20 cellular contexts compared by ENCODE assay signal in genomic region chr14:105433161-105433605, GRCh38. TPM values are rescaled to one million over a fixed set of nuclear protein-coding genes. Genes with fewer than 3 reads are reported as not detected.
"Had no signal": no experiment of that assay in that cellular context is flagged by ENCODE, and none has a peak within 500 bp of the region (broad histone marks: within the 10 kb centered on the region; RNA-seq: fewer than 3 reads in every experiment).

No MANE protein-coding gene starts in this region.

- H3K27ac ChIP-seq: brain microvascular endothelial cell, epithelial cell of prostate, skin epidermis had no signal

- ATAC-seq: left cardiac atrium; naive thymus-derived CD8-positive, alpha-beta T cell; stimulated activated naive B cell treated with anti-CD40 and anti-IgM and Interleukin-4, amounts not matched to agents 10 μg/mL and 1 μg/mL and 100 μg/mL, for 72 hours; T-helper 17 cell had no signal

- H3K4me3 ChIP-seq: skin epidermis had no signal

- H3K36me3 ChIP-seq: brain microvascular endothelial cell had no signal

- H3K36me3 Mint-ChIP-seq: immature natural killer cell had no signal

- H3K4me3 Mint-ChIP-seq: activated naive CD8-positive, alpha-beta T cell treated with anti-CD3 and anti-CD28 coated beads, Interleukin-2, amount 10 ng/mL, durations not matched to agents 7 days and 5 days; activated T-helper 1 cell treated with anti-CD3 and anti-CD28 coated beads, Interleukin-12 subunit alpha, Interleukin-12 subunit beta, Interleukin-2, Interleukin-4 antibody, amounts not matched to agents 30 ng/mL and 10 ng/mL and 1 ng/mL, durations not matched to agents 14 hours and 24 hours and 36 hours; immature natural killer cell; memory B cell; naive thymus-derived CD8-positive, alpha-beta T cell; stimulated activated naive B cell treated with anti-CD40 and anti-IgM and Interleukin-4, amounts not matched to agents 10 μg/mL and 1 μg/mL and 100 μg/mL, for 72 hours; T-helper 17 cell; type B pancreatic cell had no signal

- H3K9me3 Mint-ChIP-seq: activated naive CD8-positive, alpha-beta T cell treated with anti-CD3 and anti-CD28 coated beads, Interleukin-2, amount 10 ng/mL, durations not matched to agents 7 days and 5 days; activated T-helper 1 cell treated with anti-CD3 and anti-CD28 coated beads, Interleukin-12 subunit alpha, Interleukin-12 subunit beta, Interleukin-2, Interleukin-4 antibody, amounts not matched to agents 30 ng/mL and 10 ng/mL and 1 ng/mL, durations not matched to agents 14 hours and 24 hours and 36 hours; immature natural killer cell; memory B cell had no signal

- H3K27me3 ChIP-seq: brain microvascular endothelial cell had no signal

- DNase-seq: activated CD4-positive, alpha-beta T cell treated with anti-CD3 and anti-CD28 coated beads for 48 hours; activated CD8-positive, alpha-beta memory T cell treated with anti-CD3 and anti-CD28 coated beads, Interleukin-2, amount 50 U/mL, for 48 hours; activated naive CD8-positive, alpha-beta T cell treated with anti-CD3 and anti-CD28 coated beads, Interleukin-2, amount 10 ng/mL, durations not matched to agents 7 days and 5 days; brain microvascular endothelial cell; foreskin melanocyte; immature natural killer cell; left cardiac atrium; naive thymus-derived CD8-positive, alpha-beta T cell; posterior cingulate gyrus; retina; stimulated activated CD4-positive, alpha-beta T cell treated with anti-CD3 and anti-CD28 coated beads, Interleukin-15, amount 100 ng/mL, for 24 hours; stimulated activated CD4-positive, alpha-beta T cell treated with anti-CD3 and anti-CD28 coated beads, Interleukin-4, amount 100 ng/mL, for 1 hour; stimulated activated naive B cell treated with anti-CD40 and anti-IgM and Interleukin-4, amounts not matched to agents 10 μg/mL and 1 μg/mL and 100 μg/mL, for 72 hours; substantia nigra; T-helper 17 cell had no signal

- H3K27me3 Mint-ChIP-seq: activated naive CD8-positive, alpha-beta T cell treated with anti-CD3 and anti-CD28 coated beads, Interleukin-2, amount 10 ng/mL, durations not matched to agents 7 days and 5 days; memory B cell; naive thymus-derived CD8-positive, alpha-beta T cell; stimulated activated naive B cell treated with anti-CD40 and anti-IgM and Interleukin-4, amounts not matched to agents 10 μg/mL and 1 μg/mL and 100 μg/mL, for 72 hours; T-helper 17 cell; type B pancreatic cell had no signal

RNA-seq across cellular contexts. Expression of gene CRIP2, which starts 41.4 kb away (rescaled TPM):
- total RNA-seq: activated T-helper 1 cell treated with anti-CD3 and anti-CD28 coated beads, Interleukin-12 subunit alpha, Interleukin-12 subunit beta, Interleukin-2, Interleukin-4 antibody, amounts not matched to agents 30 ng/mL and 10 ng/mL and 1 ng/mL, durations not matched to agents 14 hours and 24 hours and 36 hours had no signal
